18 cellular contexts compared by ENCODE assay signal in genomic region chr12:68627673-68628319, GRCh38.
"Had no signal": no experiment of that assay in that cellular context is flagged by ENCODE, and none has a peak within 500 bp of the region (broad histone marks: within the 10 kb centered on the region; RNA-seq: fewer than 3 reads in every experiment).

No MANE protein-coding gene starts in this region.

- ATAC-seq: activated CD8-positive, alpha-beta memory T cell treated with anti-CD3 and anti-CD28 coated beads, Interleukin-2, amount 10 ng/mL, durations not matched to agents 7 days and 5 days; activated T-cell treated with anti-CD3 and anti-CD28 coated beads, Interleukin-2, amount 50 U/mL, for 4 hours; left lung; stimulated activated naive CD8-positive, alpha-beta T cell treated with anti-CD3 and anti-CD28 coated beads, Interleukin-15, Interleukin-2, amounts not matched to agents 100 U/mL and 50 U/mL, for 24 hours had no signal

- H3K27ac Mint-ChIP-seq: activated B cell treated with CpG ODN at 0.5 μM for 24 hours; activated CD4-positive, alpha-beta T cell treated with anti-CD3 and anti-CD28 coated beads, Interleukin-2, amount 10 ng/mL, durations not matched to agents 24 days and 14 days; activated CD8-positive, alpha-beta memory T cell treated with anti-CD3 and anti-CD28 coated beads, Interleukin-2, amount 10 ng/mL, durations not matched to agents 7 days and 5 days had no signal

- H3K4me3 Mint-ChIP-seq: activated B cell treated with CpG ODN at 0.5 μM for 24 hours; activated CD4-positive, alpha-beta T cell treated with anti-CD3 and anti-CD28 coated beads, Interleukin-2, amount 10 ng/mL, durations not matched to agents 24 days and 14 days; activated CD8-positive, alpha-beta memory T cell treated with anti-CD3 and anti-CD28 coated beads, Interleukin-2, amount 10 ng/mL, durations not matched to agents 7 days and 5 days; activated T-cell treated with anti-CD3 and anti-CD28 coated beads, Interleukin-2, amount 50 U/mL, for 4 hours; memory B cell; neural crest cell had no signal

- DNase-seq: activated B cell treated with CpG ODN at 0.5 μM for 24 hours; activated CD4-positive, alpha-beta T cell treated with anti-CD3 and anti-CD28 coated beads, Interleukin-2, amount 10 ng/mL, durations not matched to agents 24 days and 14 days; activated CD8-positive, alpha-beta memory T cell treated with anti-CD3 and anti-CD28 coated beads, Interleukin-2, amount 10 ng/mL, durations not matched to agents 7 days and 5 days; activated gamma-delta T cell treated with Interleukin-2 at 50 U/mL for 16 hours; activated T-cell treated with anti-CD3 and anti-CD28 coated beads, Interleukin-2, amount 50 U/mL, for 4 hours; colonic mucosa; effector CD4-positive, alpha-beta T cell; left lung; ovary; stimulated activated CD4-positive, alpha-beta T cell treated with anti-CD3 and anti-CD28 coated beads, Interleukin-12 subunit alpha, Interleukin-12 subunit beta, amount 100 ng/mL, for 4 hours; stimulated activated naive CD8-positive, alpha-beta T cell treated with anti-CD3 and anti-CD28 coated beads, Interleukin-15, Interleukin-2, amounts not matched to agents 100 U/mL and 50 U/mL, for 24 hours; T-helper 1 cell; uterus had no signal

- H3K27me3 ChIP-seq: colonic mucosa, left lung, ovary, uterus had no signal

- H3K9me3 ChIP-seq: colonic mucosa, ovary had no signal

- H3K27ac ChIP-seq: colonic mucosa, left lung, ovary, thoracic aorta, uterus had no signal

- H3K4me3 ChIP-seq: colonic mucosa, left lung, ovary, thoracic aorta, uterus had no signal

- H3K36me3 ChIP-seq: colonic mucosa, ovary, thoracic aorta, uterus had no signal

- H3K9me3 Mint-ChIP-seq: memory B cell had no signal

- FAIRE-seq: frontal cortex, keratinocyte had no signal

- H3K27me3 Mint-ChIP-seq: activated B cell treated with CpG ODN at 0.5 μM for 24 hours; activated CD4-positive, alpha-beta T cell treated with anti-CD3 and anti-CD28 coated beads, Interleukin-2, amount 10 ng/mL, durations not matched to agents 24 days and 14 days; activated CD8-positive, alpha-beta memory T cell treated with anti-CD3 and anti-CD28 coated beads, Interleukin-2, amount 10 ng/mL, durations not matched to agents 7 days and 5 days; memory B cell had no signal

- H3K4me1 ChIP-seq: colonic mucosa, uterus had no signal
